ENCODE assay signal across 20 cellular contexts in the genomic region with DNA sequence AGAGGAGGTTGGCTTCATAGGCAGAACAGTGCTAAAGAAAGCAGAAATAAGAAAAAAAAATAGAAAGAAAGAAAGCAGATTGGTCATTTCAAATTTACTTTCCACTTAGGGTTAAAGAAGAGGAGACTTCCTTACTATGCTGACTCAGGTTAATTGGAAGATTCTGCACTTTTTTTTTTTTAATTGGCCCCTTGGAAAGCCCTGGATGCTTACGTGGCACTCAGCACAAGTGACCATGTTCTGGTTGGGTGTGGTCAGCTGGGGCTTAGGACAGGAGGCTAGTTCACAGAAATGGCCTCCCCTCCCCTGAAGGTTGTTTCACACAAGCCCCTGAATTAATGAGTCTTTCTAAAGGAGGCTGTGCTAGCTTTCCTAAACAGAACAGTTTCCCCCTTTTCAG. TPM values are rescaled to one million over a fixed set of nuclear protein-coding genes. Genes with fewer than 3 reads are reported as not detected.
DNase-seq lines count a peak whose midpoint lies in the region; ATAC-seq, FAIRE-seq and TF ChIP-seq lines count a peak whose summit lies in the region.
"Had no signal": no experiment of that assay in that cellular context is flagged by ENCODE, and none has a peak within 500 bp of the region (broad histone marks: within the 10 kb centered on the region; RNA-seq: fewer than 3 reads in every experiment).

No MANE protein-coding gene starts in this region.

- TF ChIP-seq RAD21 in IMR-90 (IDR thresholded peaks at IDR 0.05; ENCODE audit: low read length): no peak
- TF ChIP-seq RAD21 in GM12878 (IDR thresholded peaks at IDR 0.05; ENCODE audit: insufficient read depth, low read depth, low read length): no peak

- peak; percentile 2 for DNase-seq in AG10803 (ENCODE audit: low read depth)
- no peak for DNase-seq in IMR-90
- DNase-seq in GM12878 (ENCODE audit: low read depth, low spot score): no peak
- no peak for DNase-seq in effector CD4-positive, alpha-beta T cell
- DNase-seq: activated CD4-positive, alpha-beta T cell treated with anti-CD3 and anti-CD28 coated beads for 48 hours; AML-193; Calu3; colonic mucosa; GDM1; left ventricle myocardium superior; NCI-H2029 treated with DMSO at 0.1 percent for 48 hours; ovary; SIG-M5; T-helper 9 cell had no signal

- no peak overlapping the region for H4K5ac ChIP-seq in IMR-90 (ENCODE audit: low read depth, low read length)

- H4K91ac ChIP-seq in IMR-90 (ENCODE audit: insufficient read depth, low read depth, low read length): no peak overlapping the region

- no peak overlapping the region for H2AK9ac ChIP-seq in IMR-90 (replicated peaks; ENCODE audit: low read depth, low read length, poor library complexity)

- H3K18ac ChIP-seq in IMR-90 (ENCODE audit: low read depth, low read length): no peak overlapping the region

- no peak overlapping the region for H4K8ac ChIP-seq in IMR-90 (ENCODE audit: low read depth in 2 of 2, low read length in 2 of 2)

- H2BK120ac ChIP-seq in IMR-90 (ENCODE audit: low read depth, low read length): no peak overlapping the region

- no peaks in the 10 kb centered on the region for H3K36me3 ChIP-seq in IMR-90 (ENCODE audit: control insufficient read depth, insufficient read depth, low read length)
- H3K36me3 ChIP-seq in GM12878 (ENCODE audit: control insufficient read depth in 2 of 2, insufficient read depth in 2 of 2, low read length in 1 of 2): no peaks in the 10 kb centered on the region
- H3K36me3 ChIP-seq: ascending aorta, colonic mucosa, ovary had no signal

- H3K9me3 ChIP-seq in IMR-90 (ENCODE audit: control insufficient read depth, insufficient read depth, low read length): no peaks in the 10 kb centered on the region
- H3K9me3 ChIP-seq in GM12878 (replicated peaks; ENCODE audit: control insufficient read depth, insufficient read depth, low read length): no peaks in the 10 kb centered on the region
- H3K9me3 ChIP-seq: ascending aorta, colonic mucosa, ovary had no signal

- H3K23ac ChIP-seq in IMR-90 (ENCODE audit: low read depth, low read length): no peak overlapping the region

- WGBS in IMR-90 (ENCODE audit: extremely low coverage in 2 of 2, insufficient read length in 1 of 2), 2 experiments: no CpG with 5 or more reads among the region's 1 CpG
- 0% methylated on average over 1 of the region's 1 CpG for WGBS in GM12878 (ENCODE audit: insufficient coverage, insufficient replicate concordance, low lambda C conversion rate, missing lambda C conversion rate)

- TF ChIP-seq POLR2A in IMR-90 (IDR thresholded peaks at IDR 0.05; ENCODE audit: low read depth, low read length) (no peak), GM12878 (IDR thresholded peaks at IDR 0.05; ENCODE audit: low read depth, low read length) (no peak)

- SMC1A ChIA-PET in GM12878 (lab: Charles Lee; ENCODE audit: uncharacterized antibody, unreplicated experiment): interaction anchor here (1.4 kb wide), 1 partner anchor 50 kb away, joined by 3 read pairs; no protein-coding TSS in a partner anchor

- no peaks in the 10 kb centered on the region for H3K79me2 ChIP-seq in GM12878 (ENCODE audit: control insufficient read depth, insufficient read depth, low read length)

- no peak overlapping the region for H2AK5ac ChIP-seq in IMR-90 (ENCODE audit: low read depth, low read length)

- H3K56ac ChIP-seq in IMR-90 (ENCODE audit: extremely low read depth, insufficient read depth, low read length): no peak overlapping the region

- H3K14ac ChIP-seq in IMR-90 (replicated peaks; ENCODE audit: low read depth, low read length): no peak overlapping the region

- FAIRE-seq in GM12878 (lab: Jason Lieb, UNC): no peak
- FAIRE-seq: frontal cortex had no signal

- H2BK5ac ChIP-seq in IMR-90 (ENCODE audit: low read depth, low read length, poor library complexity, severe bottlenecking): no peak overlapping the region

- H4K20me1 ChIP-seq in IMR-90 (ENCODE audit: insufficient read depth, low read length): no peaks in the 10 kb centered on the region
- H4K20me1 ChIP-seq in GM12878 (ENCODE audit: control insufficient read depth, insufficient read depth): no peaks in the 10 kb centered on the region

- H3K4me3 ChIP-seq in AG10803 (ENCODE audit: low read length) (no peak overlapping the region), IMR-90 (ENCODE audit: insufficient read depth, low read depth, low read length) (no peak overlapping the region), GM12878 (no peak overlapping the region)
- H3K4me3 ChIP-seq: ascending aorta, colonic mucosa, ovary had no signal

- H3K27ac ChIP-seq in IMR-90 (ENCODE audit: insufficient read depth, low read length) (no peak overlapping the region), GM12878 (ENCODE audit: control insufficient read depth, insufficient read depth) (no peak overlapping the region)
- H3K27ac ChIP-seq: ascending aorta, colonic mucosa, ovary had no signal

- H3K27me3 ChIP-seq in IMR-90 (ENCODE audit: control insufficient read depth, insufficient read depth, low read length) (peaks cover 5% of the 10 kb centered on the region), GM12878 (replicated peaks in 1 of 2; ENCODE audit: control insufficient read depth in 2 of 2, insufficient read depth in 2 of 2, low read length in 1 of 2) (no peaks in the 10 kb centered on the region)
- H3K27me3 ChIP-seq: ascending aorta, colonic mucosa, ovary had no signal

- CTCF ChIA-PET in IMR-90 (lab: Yijun Ruan, JAX) (no interaction called here), GM12878 (lab: Yijun Ruan, JAX) (interaction anchor here (0.9 to 1.0 kb wide), 2 partner anchors 61 to 265 kb away, joined by 3 read pairs; no protein-coding TSS in a partner anchor)

- H2AFZ ChIP-seq in IMR-90 (replicated peaks; ENCODE audit: low read length, poor library complexity): no peak overlapping the region
- H2AFZ ChIP-seq in GM12878 (ENCODE audit: control insufficient read depth, low read depth, low read length): no peak overlapping the region

- no peaks in the 10 kb centered on the region for H3K4me1 ChIP-seq in IMR-90 (ENCODE audit: control insufficient read depth, insufficient read depth, low read length)
- no peaks in the 10 kb centered on the region for H3K4me1 ChIP-seq in GM12878 (ENCODE audit: control insufficient read depth, insufficient read depth, low read length)
- H3K4me1 ChIP-seq: colonic mucosa had no signal

- RAD21 ChIA-PET in GM12878 (lab: Charles Lee; ENCODE audit: unreplicated experiment): interaction anchor here (1.0 kb wide), 1 partner anchor 34 kb away, joined by 3 read pairs; no protein-coding TSS in a partner anchor

- no peak overlapping the region for H3K4me2 ChIP-seq in IMR-90 (ENCODE audit: low read depth, low read length)
- H3K4me2 ChIP-seq in GM12878 (ENCODE audit: control insufficient read depth, insufficient read depth): no peak overlapping the region

- BruUV-seq in IMR-90 (replicated peaks; lab: Mats Ljungman, UMichigan) (no TSS peak), GM12878 (replicated peaks; lab: Mats Ljungman, UMichigan) (no TSS peak)

- H3K9me1 ChIP-seq in IMR-90 (ENCODE audit: insufficient read depth, low read length): no peaks in the 10 kb centered on the region

- no peak for TF ChIP-seq EP300 in GM12878 (IDR thresholded peaks at IDR 0.05; ENCODE audit: borderline replicate concordance in 1 of 2, control insufficient read depth in 1 of 2, low read depth in 2 of 2, low read length in 2 of 2)

- TF ChIP-seq CTCF in AG10803 (conservative IDR thresholded peaks at IDR 0.05; ENCODE audit: low read length): no peak
- TF ChIP-seq CTCF in IMR-90 (conservative IDR thresholded peaks at IDR 0.05; ENCODE audit: low read depth, low read length): no peak
- no peak for TF ChIP-seq CTCF in GM12878 (IDR thresholded peaks at IDR 0.05 in 2 of 3, conservative IDR thresholded peaks at IDR 0.05 in 1 of 3; ENCODE audit: control insufficient read depth in 2 of 3, extremely low read depth in 1 of 3, insufficient read depth in 1 of 3, low read depth in 3 of 3, low read length in 3 of 3)

- dilution Hi-C loops in IMR-90 (cut with HindIII; ENCODE audit: low sequenced_read_pairs, unreplicated experiment): no loop called here

- H2BK15ac ChIP-seq in IMR-90 (ENCODE audit: low read depth, low read length): no peak overlapping the region

- in situ Hi-C loops in IMR-90 (cut with MboI; ENCODE audit: low sequenced_read_pairs): no loop called here
- in situ Hi-C loops in GM12878 (cut with MboI): no loop called here

- intact Hi-C loops in IMR-90 (cut with micrococcal nuclease) (no loop called here), GM12878 (cut with micrococcal nuclease; ENCODE audit: unreplicated experiment) (no loop called here)

- POLR2A ChIA-PET in IMR-90 (lab: Charles Lee; ENCODE audit: unreplicated experiment): no interaction called here
- POLR2A ChIA-PET in GM12878 (lab: Charles Lee): no interaction called here

- no peak overlapping the region for H3K9ac ChIP-seq in IMR-90 (ENCODE audit: low read depth, low read length)
- H3K9ac ChIP-seq in GM12878 (ENCODE audit: control insufficient read depth, insufficient read depth, low read length): no peak overlapping the region

- no peak overlapping the region for H2BK20ac ChIP-seq in IMR-90 (ENCODE audit: low read depth, low read length)

- ATAC-seq in IMR-90 (ENCODE audit: low read depth) (no peak), GM12878 (peak; percentile 23), HG02840 (IDR thresholded peaks at IDR 0.05; ENCODE audit: low FRiP score, unreplicated experiment) (no peak), HG03045 (IDR thresholded peaks at IDR 0.05; ENCODE audit: unreplicated experiment) (no peak)
- ATAC-seq: left ventricle myocardium superior had no signal

- H3K4ac ChIP-seq in IMR-90 (ENCODE audit: low read depth, low read length): no peak overlapping the region

- H3K79me1 ChIP-seq in IMR-90 (ENCODE audit: low read depth in 1 of 2, low read length in 2 of 2): no peaks in the 10 kb centered on the region

RNA-seq across cellular contexts. Expression of a gene that starts 14.5 kb away (rescaled TPM):
- not detected in 2 replicates for total RNA-seq in IMR-90 (2012; rRNA removed)
- polyA plus RNA-seq in IMR-90 (2012; rRNA removed): not detected in 2 replicates
- not detected in 2 replicates for polyA plus RNA-seq in IMR-90 (2012; cell fraction: cytosol; rRNA removed)
- not detected in 2 replicates for polyA plus RNA-seq in IMR-90 (2012; cell fraction: nucleus; rRNA removed; ENCODE audit: low replicate concordance)
- not detected in 2 replicates for total RNA-seq in GM12878 (2013; cell fraction: nucleolus; rRNA removed)
- total RNA-seq in GM12878 (2014; rRNA removed): not detected in 2 replicates
- not detected in 2 replicates for total RNA-seq in GM12878 (2014; rRNA removed; fragmentation: Illumina TruSeq; extraction: Trizol)
- not detected in 2 replicates for total RNA-seq in GM12878 (2021)
- not detected for polyA plus RNA-seq in GM12878 (2011; ENCODE audit: low read depth)
- polyA plus RNA-seq in GM12878 (2011; rRNA removed): 0.06 and 0.08 TPM in 2 replicates
- polyA plus RNA-seq in GM12878 (2011; cell fraction: cytosol; rRNA removed): 0.07 and 0.10 TPM in 2 replicates
- polyA plus RNA-seq in GM12878 (2011; cell fraction: nucleus; rRNA removed): 0.21 TPM in 1 of 2 replicates, not detected in the other
- not detected in 2 replicates for polyA plus RNA-seq in GM12878 (2012)
- polyA plus RNA-seq in GM12878 (2014; fragmentation: Illumina TruSeq; extraction: Trizol): not detected in 2 replicates
- polyA plus RNA-seq in GM12878 (2014; fragmentation: Nextera tagmentation; extraction: Ambion mirVana): not detected
- polyA plus RNA-seq in GM12878 (2014; rRNA removed): not detected in 2 replicates
- not detected for polyA plus RNA-seq in GM12878 (2016; fragmentation: Nextera tagmentation; extraction: Ambion mirVana)
- 0.10 TPM in 1 of 2 replicates, not detected in the other for polyA minus RNA-seq in GM12878 (2011; rRNA and poly(A)+ RNA removed)
- not detected in 2 replicates for polyA minus RNA-seq in GM12878 (2011; cell fraction: cytosol; rRNA and poly(A)+ RNA removed)
- polyA minus RNA-seq in GM12878 (2011; cell fraction: nucleus; rRNA and poly(A)+ RNA removed): not detected in 2 replicates
- total RNA-seq: ascending aorta, Calu3, colonic mucosa, frontal cortex, left ventricle myocardium superior had no signal
- polyA plus RNA-seq: ovary had no signal

RNA-seq across cellular contexts. Expression of a gene that starts 22.4 kb away (rescaled TPM):
- total RNA-seq in IMR-90 (2012; rRNA removed): not detected in 2 replicates
- 0.34 and 0.36 TPM in 2 replicates for polyA plus RNA-seq in IMR-90 (2012; rRNA removed)
- polyA plus RNA-seq in IMR-90 (2012; cell fraction: cytosol; rRNA removed): 0.25 and 0.49 TPM in 2 replicates
- 0.26 and 2.2 TPM in 2 replicates for polyA plus RNA-seq in IMR-90 (2012; cell fraction: nucleus; rRNA removed; ENCODE audit: low replicate concordance)
- total RNA-seq in GM12878 (2013; cell fraction: nucleolus; rRNA removed): not detected in 2 replicates
- 0.11 TPM in 1 of 2 replicates, not detected in the other for total RNA-seq in GM12878 (2014; rRNA removed)
- 0.18 TPM in 1 of 2 replicates, not detected in the other for total RNA-seq in GM12878 (2014; rRNA removed; fragmentation: Illumina TruSeq; extraction: Trizol)
- not detected in 2 replicates for total RNA-seq in GM12878 (2021)
- polyA plus RNA-seq in GM12878 (2011; ENCODE audit: low read depth): not detected
- polyA plus RNA-seq in GM12878 (2011; rRNA removed): 0.07 TPM in 1 of 2 replicates, not detected in the other
- polyA plus RNA-seq in GM12878 (2011; cell fraction: cytosol; rRNA removed): 0.12 TPM in 1 of 2 replicates, not detected in the other
- polyA plus RNA-seq in GM12878 (2011; cell fraction: nucleus; rRNA removed): 0.25 TPM in 1 of 2 replicates, not detected in the other
- 0.10 TPM in 1 of 2 replicates, not detected in the other for polyA plus RNA-seq in GM12878 (2012)
- not detected in 2 replicates for polyA plus RNA-seq in GM12878 (2014; fragmentation: Illumina TruSeq; extraction: Trizol)
- not detected for polyA plus RNA-seq in GM12878 (2014; fragmentation: Nextera tagmentation; extraction: Ambion mirVana)
- 0.14 TPM in 1 of 2 replicates, not detected in the other for polyA plus RNA-seq in GM12878 (2014; rRNA removed)
- polyA plus RNA-seq in GM12878 (2016; fragmentation: Nextera tagmentation; extraction: Ambion mirVana): not detected
- not detected in 2 replicates for polyA minus RNA-seq in GM12878 (2011; rRNA and poly(A)+ RNA removed)
- not detected in 2 replicates for polyA minus RNA-seq in GM12878 (2011; cell fraction: cytosol; rRNA and poly(A)+ RNA removed)
- polyA minus RNA-seq in GM12878 (2011; cell fraction: nucleus; rRNA and poly(A)+ RNA removed): 0.24 and 1.3 TPM in 2 replicates
- total RNA-seq: ascending aorta, colonic mucosa, left ventricle myocardium superior, NCI-H460 had no signal

RNA-seq across cellular contexts. Expression of a gene that starts 23.0 kb away (rescaled TPM):
- total RNA-seq in IMR-90 (2012; rRNA removed) (not detected in 2 replicates), GM12878 (2014; rRNA removed) (0.40 TPM in 1 of 2 replicates, not detected in the other), GM12878 (2014; rRNA removed; fragmentation: Illumina TruSeq; extraction: Trizol) (not detected in 2 replicates), GM12878 (2021) (not detected in 2 replicates)
- polyA plus RNA-seq in IMR-90 (2012; rRNA removed) (not detected in 2 replicates), GM12878 (2011; rRNA removed) (0.05 TPM in 1 of 2 replicates, not detected in the other), GM12878 (2014; fragmentation: Illumina TruSeq; extraction: Trizol) (0.29 TPM in 1 of 2 replicates, not detected in the other), GM12878 (2014; fragmentation: Nextera tagmentation; extraction: Ambion mirVana) (under 1 TPM in 1 of 2 experiments, not detected in 1; 0.29 TPM), GM12878 (2014; rRNA removed) (0.26 TPM in 1 of 2 replicates, not detected in the other), GM12878 (2016; fragmentation: Nextera tagmentation; extraction: Ambion mirVana) (not detected)
- polyA plus RNA-seq in IMR-90 (2012; cell fraction: cytosol; rRNA removed): not detected in 2 replicates
- polyA plus RNA-seq in IMR-90 (2012; cell fraction: nucleus; rRNA removed; ENCODE audit: low replicate concordance): not detected in 2 replicates
- not detected in 2 replicates for total RNA-seq in GM12878 (2013; cell fraction: nucleolus; rRNA removed)
- not detected for polyA plus RNA-seq in GM12878 (2011; ENCODE audit: low read depth)
- polyA plus RNA-seq in GM12878 (2011; cell fraction: cytosol; rRNA removed): 0.06 and 0.07 TPM in 2 replicates
- not detected in 2 replicates for polyA plus RNA-seq in GM12878 (2011; cell fraction: nucleus; rRNA removed)
- not detected in 2 replicates for polyA plus RNA-seq in GM12878 (2012)
- 0.52 TPM in 1 of 2 replicates, not detected in the other for polyA minus RNA-seq in GM12878 (2011; rRNA and poly(A)+ RNA removed)
- polyA minus RNA-seq in GM12878 (2011; cell fraction: cytosol; rRNA and poly(A)+ RNA removed): not detected in 2 replicates
- not detected in 2 replicates for polyA minus RNA-seq in GM12878 (2011; cell fraction: nucleus; rRNA and poly(A)+ RNA removed)
- total RNA-seq: ascending aorta, Calu3, colonic mucosa, frontal cortex, left ventricle myocardium superior, NCI-H460, ovary had no signal
- polyA plus RNA-seq: IgD-negative memory B cell, ovary had no signal

RNA-seq across cellular contexts. Expression of a gene that starts 31.9 kb away (rescaled TPM):
- total RNA-seq in IMR-90 (2012; rRNA removed) (15.3 and 16.8 TPM in 2 replicates), GM12878 (2014; rRNA removed) (20.4 and 20.7 TPM in 2 replicates), GM12878 (2014; rRNA removed; fragmentation: Illumina TruSeq; extraction: Trizol) (22.0 and 24.6 TPM in 2 replicates), GM12878 (2021) (27.1 and 28.6 TPM in 2 replicates)
- polyA plus RNA-seq in IMR-90 (2012; rRNA removed) (15.2 and 15.5 TPM in 2 replicates), GM12878 (2011; rRNA removed) (42.3 and 42.8 TPM in 2 replicates), GM12878 (2014; fragmentation: Illumina TruSeq; extraction: Trizol) (21.4 and 23.8 TPM in 2 replicates), GM12878 (2014; fragmentation: Nextera tagmentation; extraction: Ambion mirVana) (10 to 100 TPM in 1 of 2 experiments, 1 to 10 TPM in 1; 9.2 to 17.6 TPM), GM12878 (2014; rRNA removed) (24.7 and 27.1 TPM in 2 replicates), GM12878 (2016; fragmentation: Nextera tagmentation; extraction: Ambion mirVana) (10 to 100 TPM; 26.5 to 26.6 TPM)
- 11.2 and 13.9 TPM in 2 replicates for polyA plus RNA-seq in IMR-90 (2012; cell fraction: cytosol; rRNA removed)
- 22.0 and 84.5 TPM in 2 replicates for polyA plus RNA-seq in IMR-90 (2012; cell fraction: nucleus; rRNA removed; ENCODE audit: low replicate concordance)
- 20.5 and 23.1 TPM in 2 replicates for total RNA-seq in GM12878 (2013; cell fraction: nucleolus; rRNA removed)
- 16.1 TPM for polyA plus RNA-seq in GM12878 (2011; ENCODE audit: low read depth)
- 33.7 and 36.5 TPM in 2 replicates for polyA plus RNA-seq in GM12878 (2011; cell fraction: cytosol; rRNA removed)
- polyA plus RNA-seq in GM12878 (2011; cell fraction: nucleus; rRNA removed): 38.1 and 45.5 TPM in 2 replicates
- polyA plus RNA-seq in GM12878 (2012): 23.2 and 26.3 TPM in 2 replicates
- 19.1 and 27.5 TPM in 2 replicates for polyA minus RNA-seq in GM12878 (2011; rRNA and poly(A)+ RNA removed)
- 10.1 and 11.8 TPM in 2 replicates for polyA minus RNA-seq in GM12878 (2011; cell fraction: cytosol; rRNA and poly(A)+ RNA removed)
- 33.7 and 43.8 TPM in 2 replicates for polyA minus RNA-seq in GM12878 (2011; cell fraction: nucleus; rRNA and poly(A)+ RNA removed)

RNA-seq across cellular contexts. Expression of a gene that starts 58.8 kb away (rescaled TPM):
- total RNA-seq in IMR-90 (2012; rRNA removed): 9.7 and 10.3 TPM in 2 replicates
- polyA plus RNA-seq in IMR-90 (2012; rRNA removed): 10.6 and 12.2 TPM in 2 replicates
- 8.2 and 11.2 TPM in 2 replicates for polyA plus RNA-seq in IMR-90 (2012; cell fraction: cytosol; rRNA removed)
- polyA plus RNA-seq in IMR-90 (2012; cell fraction: nucleus; rRNA removed; ENCODE audit: low replicate concordance): 10.6 and 15.3 TPM in 2 replicates
- total RNA-seq in GM12878 (2013; cell fraction: nucleolus; rRNA removed): 32.1 and 34.2 TPM in 2 replicates
- 11.9 and 12.5 TPM in 2 replicates for total RNA-seq in GM12878 (2014; rRNA removed)
- 9.6 and 11.0 TPM in 2 replicates for total RNA-seq in GM12878 (2014; rRNA removed; fragmentation: Illumina TruSeq; extraction: Trizol)
- 13.0 and 15.0 TPM in 2 replicates for total RNA-seq in GM12878 (2021)
- 9.0 TPM for polyA plus RNA-seq in GM12878 (2011; ENCODE audit: low read depth)
- 24.5 and 25.1 TPM in 2 replicates for polyA plus RNA-seq in GM12878 (2011; rRNA removed)
- polyA plus RNA-seq in GM12878 (2011; cell fraction: cytosol; rRNA removed): 24.1 and 27.1 TPM in 2 replicates
- 20.7 and 26.0 TPM in 2 replicates for polyA plus RNA-seq in GM12878 (2011; cell fraction: nucleus; rRNA removed)
- 9.3 and 13.1 TPM in 2 replicates for polyA plus RNA-seq in GM12878 (2012)
- 11.2 and 11.5 TPM in 2 replicates for polyA plus RNA-seq in GM12878 (2014; fragmentation: Illumina TruSeq; extraction: Trizol)
- polyA plus RNA-seq in GM12878 (2014; fragmentation: Nextera tagmentation; extraction: Ambion mirVana): 1 to 10 TPM; 2.4 to 3.9 TPM
- 11.6 and 11.9 TPM in 2 replicates for polyA plus RNA-seq in GM12878 (2014; rRNA removed)
- 10 to 100 TPM; 16.8 to 19.1 TPM for polyA plus RNA-seq in GM12878 (2016; fragmentation: Nextera tagmentation; extraction: Ambion mirVana)
- 29.6 and 32.6 TPM in 2 replicates for polyA minus RNA-seq in GM12878 (2011; rRNA and poly(A)+ RNA removed)
- polyA minus RNA-seq in GM12878 (2011; cell fraction: cytosol; rRNA and poly(A)+ RNA removed): 8.6 and 13.2 TPM in 2 replicates
- polyA minus RNA-seq in GM12878 (2011; cell fraction: nucleus; rRNA and poly(A)+ RNA removed): 7.4 and 12.2 TPM in 2 replicates
